Comparison of ENCODE assay signal across 1 cellular context in genomic region chr6:143743256-143744166, GRCh38.
TF ChIP-seq lines count a peak whose summit lies in the region.

No MANE protein-coding gene starts in this region.

TF ChIP-seq in GM23338, 12 proteins besides CTCF, POLR2A, EP300 and RAD21 (continued from another document):
- TF ChIP-seq, protein P1, sequence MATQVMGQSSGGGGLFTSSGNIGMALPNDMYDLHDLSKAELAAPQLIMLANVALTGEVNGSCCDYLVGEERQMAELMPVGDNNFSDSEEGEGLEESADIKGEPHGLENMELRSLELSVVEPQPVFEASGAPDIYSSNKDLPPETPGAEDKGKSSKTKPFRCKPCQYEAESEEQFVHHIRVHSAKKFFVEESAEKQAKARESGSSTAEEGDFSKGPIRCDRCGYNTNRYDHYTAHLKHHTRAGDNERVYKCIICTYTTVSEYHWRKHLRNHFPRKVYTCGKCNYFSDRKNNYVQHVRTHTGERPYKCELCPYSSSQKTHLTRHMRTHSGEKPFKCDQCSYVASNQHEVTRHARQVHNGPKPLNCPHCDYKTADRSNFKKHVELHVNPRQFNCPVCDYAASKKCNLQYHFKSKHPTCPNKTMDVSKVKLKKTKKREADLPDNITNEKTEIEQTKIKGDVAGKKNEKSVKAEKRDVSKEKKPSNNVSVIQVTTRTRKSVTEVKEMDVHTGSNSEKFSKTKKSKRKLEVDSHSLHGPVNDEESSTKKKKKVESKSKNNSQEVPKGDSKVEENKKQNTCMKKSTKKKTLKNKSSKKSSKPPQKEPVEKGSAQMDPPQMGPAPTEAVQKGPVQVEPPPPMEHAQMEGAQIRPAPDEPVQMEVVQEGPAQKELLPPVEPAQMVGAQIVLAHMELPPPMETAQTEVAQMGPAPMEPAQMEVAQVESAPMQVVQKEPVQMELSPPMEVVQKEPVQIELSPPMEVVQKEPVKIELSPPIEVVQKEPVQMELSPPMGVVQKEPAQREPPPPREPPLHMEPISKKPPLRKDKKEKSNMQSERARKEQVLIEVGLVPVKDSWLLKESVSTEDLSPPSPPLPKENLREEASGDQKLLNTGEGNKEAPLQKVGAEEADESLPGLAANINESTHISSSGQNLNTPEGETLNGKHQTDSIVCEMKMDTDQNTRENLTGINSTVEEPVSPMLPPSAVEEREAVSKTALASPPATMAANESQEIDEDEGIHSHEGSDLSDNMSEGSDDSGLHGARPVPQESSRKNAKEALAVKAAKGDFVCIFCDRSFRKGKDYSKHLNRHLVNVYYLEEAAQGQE (IDR thresholded peaks at IDR 0.05; ENCODE audit: unreplicated experiment) = no peak
- no peak for TF ChIP-seq CREB1 (CRISPR knock-in tag; IDR thresholded peaks at IDR 0.05; ENCODE audit: low read depth)
